ENCODE assay signal across 8 cellular contexts in genomic region chr12:107320031-107320928, GRCh38.
DNase-seq lines count a peak whose midpoint lies in the region; ATAC-seq and TF ChIP-seq lines count a peak whose summit lies in the region.

No MANE protein-coding gene starts in this region.

- H3K4me1 ChIP-seq in lung (ENCODE audit: control insufficient read depth in 2 of 2, insufficient read depth in 2 of 2, low read length in 2 of 2) = peaks cover 0 to 33% of the 10 kb centered on the region in 2 donors

- H3K36me3 Mint-ChIP-seq in central memory CD8-positive, alpha-beta T cell (ENCODE audit: insufficient read depth) = peaks cover 19% of the 10 kb centered on the region

- 1% methylated on average over 43 to 49 of the region's 49 CpGs for whole genome bisulfite sequencing in lung, 2 donors

- H3K9me3 ChIP-seq in lung (ENCODE audit: control insufficient read depth in 2 of 2, insufficient read depth in 1 of 2, low read length in 1 of 2) = peaks cover 0 to 2% of the 10 kb centered on the region in 2 donors

- peak overlapping the region; percentile 85 for H3K27ac Mint-ChIP-seq in central memory CD8-positive, alpha-beta T cell (ENCODE audit: low read depth)

- ATAC-seq in activated CD4-positive, CD25-positive, alpha-beta regulatory T cell treated with anti-CD3 and anti-CD28 coated beads, Interleukin-2, amount 50 U/mL, for 24 hours = peak; percentile 63
- peak; percentile 44 for ATAC-seq in central memory CD8-positive, alpha-beta T cell (replicated peaks; ENCODE audit: extremely low read depth, poor library complexity, severe bottlenecking)
- ATAC-seq in lung (ENCODE audit: insufficient read depth, low FRiP score) = no peak

- H3K36me3 ChIP-seq in lung (ENCODE audit: control insufficient read depth in 2 of 2, insufficient read depth in 2 of 2, low read length in 2 of 2) = no peaks in the 10 kb centered on the region

- H3K27me3 Mint-ChIP-seq in central memory CD8-positive, alpha-beta T cell = peaks cover 21% of the 10 kb centered on the region

- peak overlapping the region; percentile 82 for H3K4me3 Mint-ChIP-seq in central memory CD8-positive, alpha-beta T cell

- H3K4me3 ChIP-seq in lung = no peak overlapping the region

- no peak overlapping the region for H3K27ac ChIP-seq in lung (ENCODE audit: low read depth in 1 of 2, low read length in 1 of 2)

- peaks cover 17% of the 10 kb centered on the region for H3K27me3 ChIP-seq in lung (ENCODE audit: control insufficient read depth, insufficient read depth)

- DNase-seq in NOMO-1 treated with DMSO at 0.1 percent for 48 hours (lab: John Stamatoyannopoulos, UW; ENCODE audit: unreplicated experiment) = peak; percentile 39
- DNase-seq in NOMO-1 treated with dmso at 0.1 percent for 144 hours (lab: John Stamatoyannopoulos, UW; ENCODE audit: unreplicated experiment) = no peak
- DNase-seq in central memory CD8-positive, alpha-beta T cell (ENCODE audit: low spot score in 2 of 2) = peak; percentile 45 to 50
- peak; percentile 29 for DNase-seq in lung (ENCODE audit: low spot score)
- DNase-seq in stimulated activated CD8-positive, alpha-beta memory T cell treated with anti-CD3 and anti-CD28 coated beads, Interleukin-15, amount 100 ng/mL, for 24 hours (ENCODE audit: low read depth) = peak; percentile 27
- DNase-seq in NCI-H2081 treated with DMSO at 0.1 percent for 48 hours (lab: John Stamatoyannopoulos, UW) = no peak
- no peak for DNase-seq in posterior vena cava (ENCODE audit: low spot score)

- no peaks in the 10 kb centered on the region for H3K9me3 Mint-ChIP-seq in central memory CD8-positive, alpha-beta T cell

- TF ChIP-seq CTCF in lung (IDR thresholded peaks at IDR 0.05; ENCODE audit: control extremely low read depth, extremely low read depth) = no peak

- peaks cover 34% of the 10 kb centered on the region for H3K4me1 Mint-ChIP-seq in central memory CD8-positive, alpha-beta T cell

- intact Hi-C loops in posterior vena cava (cut with DNase I) = no loop called here

Comparison
In these comparisons a context has a peak if more than half of its experiments do, and no peak if none do; other contexts are left out.
1. DNase-seq: peak in NOMO-1 treated with DMSO at 0.1 percent for 48 hours (single experiment), central memory CD8-positive, alpha-beta T cell (2 of 2), lung (single experiment) and stimulated activated CD8-positive, alpha-beta memory T cell treated with anti-CD3 and anti-CD28 coated beads, Interleukin-15, amount 100 ng/mL, for 24 hours (single experiment); none in NOMO-1 treated with dmso at 0.1 percent for 144 hours (single experiment), NCI-H2081 treated with DMSO at 0.1 percent for 48 hours (single experiment) and posterior vena cava (single experiment).